8 cellular contexts compared by ENCODE assay signal in the genomic region with DNA sequence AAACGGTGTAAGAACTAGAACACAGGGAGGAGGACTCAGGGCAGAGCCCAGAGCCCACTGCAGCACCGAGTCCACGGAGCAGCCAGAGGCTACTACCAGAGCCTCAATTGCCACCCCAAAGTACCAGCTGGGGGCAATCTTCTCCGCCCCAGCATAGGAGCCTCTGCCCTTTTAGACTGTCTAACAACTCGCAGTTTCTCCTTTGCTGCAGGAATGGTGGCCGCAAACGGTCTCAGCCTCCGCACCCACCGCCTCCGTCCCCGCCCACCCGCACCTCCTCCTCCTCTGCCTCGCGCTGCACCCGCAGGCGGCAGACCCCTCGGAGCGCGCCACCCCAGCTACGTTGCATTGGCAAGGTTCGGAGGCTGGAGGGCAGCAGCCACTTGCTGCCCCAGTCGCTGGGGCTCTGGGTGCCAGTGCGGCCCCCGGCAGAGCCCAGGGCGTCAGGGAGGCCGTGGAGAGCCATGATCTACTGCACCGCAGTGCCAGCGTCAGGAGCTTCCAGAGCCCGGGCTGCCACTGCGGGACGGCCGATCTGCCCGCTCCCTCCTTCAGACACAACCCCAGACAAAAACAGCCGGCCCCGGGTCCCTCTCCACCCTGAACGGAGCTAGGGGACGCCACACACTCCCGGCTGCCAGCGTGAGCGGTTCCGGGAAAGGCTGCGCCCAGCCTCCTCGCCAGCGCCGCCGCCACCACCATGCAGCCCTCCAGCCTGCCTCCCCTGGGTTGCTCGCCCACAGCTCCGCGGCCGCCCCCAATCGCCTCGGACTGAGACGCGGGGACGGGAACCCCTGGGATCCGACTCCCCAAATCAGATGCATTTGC. TPM values are rescaled to one million over a fixed set of nuclear protein-coding genes. Genes with fewer than 3 reads are reported as not detected.
DNase-seq lines count a peak whose midpoint lies in the region; ATAC-seq and TF ChIP-seq lines count a peak whose summit lies in the region.

No MANE protein-coding gene starts in this region.

- TF ChIP-seq CTCF in foreskin fibroblast (IDR thresholded peaks at IDR 0.05; ENCODE audit: low read depth, low read length) (no peak), omental fat pad (IDR thresholded peaks at IDR 0.05) (no peak), GM10266 (IDR thresholded peaks at IDR 0.05; ENCODE audit: control insufficient read depth, insufficient read depth, low read depth, missing control alignments) (no peak)

- ATAC-seq in activated T-cell treated with anti-CD3 and anti-CD28 coated beads, Interleukin-2, amount 50 U/mL, for 4 hours, result peak; percentile 51 to 53
- ATAC-seq in omental fat pad (ENCODE audit: low FRiP score), result peak; percentile 20

- H3K4me3 Mint-ChIP-seq in activated T-cell treated with anti-CD3 and anti-CD28 coated beads, Interleukin-2, amount 50 U/mL, for 4 hours, result peak overlapping the region; percentile 68

- DNase-seq in SHP77 (lab: John Stamatoyannopoulos, UW), result peak; percentile 59 to 90
- no peak for DNase-seq in SHP77 treated with DMSO at 0.1 percent for 48 hours (lab: John Stamatoyannopoulos, UW)
- peak; percentile 12 for DNase-seq in HK-2 (ENCODE audit: unreplicated experiment)
- DNase-seq in activated T-cell treated with anti-CD3 and anti-CD28 coated beads, Interleukin-2, amount 50 U/mL, for 4 hours, result peak; percentile 7
- peak in 1 of 2 donors; percentile 60 for DNase-seq in foreskin fibroblast
- DNase-seq in omental fat pad (ENCODE audit: low spot score), result no peak
- no peak for DNase-seq in LoVo (ENCODE audit: low spot score)
- no peak for DNase-seq in GM10266 (ENCODE audit: extremely low spot score)

- no peaks in the 10 kb centered on the region for H3K9me3 Mint-ChIP-seq in activated T-cell treated with anti-CD3 and anti-CD28 coated beads, Interleukin-2, amount 50 U/mL, for 4 hours

- H3K36me3 Mint-ChIP-seq in activated T-cell treated with anti-CD3 and anti-CD28 coated beads, Interleukin-2, amount 50 U/mL, for 4 hours (ENCODE audit: insufficient read depth), result no peaks in the 10 kb centered on the region

- peak overlapping the region; percentile 40 to 60 for H3K4me3 ChIP-seq in foreskin fibroblast (ENCODE audit: low read depth in 1 of 2, low read length in 2 of 2)

- H3K27me3 Mint-ChIP-seq in activated T-cell treated with anti-CD3 and anti-CD28 coated beads, Interleukin-2, amount 50 U/mL, for 4 hours (ENCODE audit: low read depth), result peaks cover 52% of the 10 kb centered on the region

- H3K4me1 Mint-ChIP-seq in activated T-cell treated with anti-CD3 and anti-CD28 coated beads, Interleukin-2, amount 50 U/mL, for 4 hours (ENCODE audit: low read depth), result peaks cover 30% of the 10 kb centered on the region

RNA-seq across cellular contexts. Expression of gene FGF14, which starts 1.8 kb away (rescaled TPM):
- total RNA-seq in activated T-cell treated with anti-CD3 and anti-CD28 coated beads, Interleukin-2, amount 50 U/mL, for 4 hours, result not detected
- 1 to 10 TPM in 2 of 4 donors, under 1 TPM in 2; 0.12 to 3.5 (median 1.3) TPM for total RNA-seq in omental fat pad

Comparison
In these comparisons a context has a peak if more than half of its experiments do, and no peak if none do; other contexts are left out.
1. DNase-seq: peak in SHP77 (2 of 2), HK-2 (single experiment) and activated T-cell treated with anti-CD3 and anti-CD28 coated beads, Interleukin-2, amount 50 U/mL, for 4 hours (single experiment); none in SHP77 treated with DMSO at 0.1 percent for 48 hours (single experiment), omental fat pad (single experiment), LoVo (single experiment) and GM10266 (single experiment).